ENCODE assay signal across 1 cellular context in genomic region chr5:7805379-7805778, GRCh38.
TF ChIP-seq lines count a peak whose summit lies in the region.

No MANE protein-coding gene starts in this region.

TF ChIP-seq in GM23338, 12 proteins besides CTCF, POLR2A, EP300 and RAD21 (continued from another document):
- TF ChIP-seq, protein P1, sequence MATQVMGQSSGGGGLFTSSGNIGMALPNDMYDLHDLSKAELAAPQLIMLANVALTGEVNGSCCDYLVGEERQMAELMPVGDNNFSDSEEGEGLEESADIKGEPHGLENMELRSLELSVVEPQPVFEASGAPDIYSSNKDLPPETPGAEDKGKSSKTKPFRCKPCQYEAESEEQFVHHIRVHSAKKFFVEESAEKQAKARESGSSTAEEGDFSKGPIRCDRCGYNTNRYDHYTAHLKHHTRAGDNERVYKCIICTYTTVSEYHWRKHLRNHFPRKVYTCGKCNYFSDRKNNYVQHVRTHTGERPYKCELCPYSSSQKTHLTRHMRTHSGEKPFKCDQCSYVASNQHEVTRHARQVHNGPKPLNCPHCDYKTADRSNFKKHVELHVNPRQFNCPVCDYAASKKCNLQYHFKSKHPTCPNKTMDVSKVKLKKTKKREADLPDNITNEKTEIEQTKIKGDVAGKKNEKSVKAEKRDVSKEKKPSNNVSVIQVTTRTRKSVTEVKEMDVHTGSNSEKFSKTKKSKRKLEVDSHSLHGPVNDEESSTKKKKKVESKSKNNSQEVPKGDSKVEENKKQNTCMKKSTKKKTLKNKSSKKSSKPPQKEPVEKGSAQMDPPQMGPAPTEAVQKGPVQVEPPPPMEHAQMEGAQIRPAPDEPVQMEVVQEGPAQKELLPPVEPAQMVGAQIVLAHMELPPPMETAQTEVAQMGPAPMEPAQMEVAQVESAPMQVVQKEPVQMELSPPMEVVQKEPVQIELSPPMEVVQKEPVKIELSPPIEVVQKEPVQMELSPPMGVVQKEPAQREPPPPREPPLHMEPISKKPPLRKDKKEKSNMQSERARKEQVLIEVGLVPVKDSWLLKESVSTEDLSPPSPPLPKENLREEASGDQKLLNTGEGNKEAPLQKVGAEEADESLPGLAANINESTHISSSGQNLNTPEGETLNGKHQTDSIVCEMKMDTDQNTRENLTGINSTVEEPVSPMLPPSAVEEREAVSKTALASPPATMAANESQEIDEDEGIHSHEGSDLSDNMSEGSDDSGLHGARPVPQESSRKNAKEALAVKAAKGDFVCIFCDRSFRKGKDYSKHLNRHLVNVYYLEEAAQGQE (IDR thresholded peaks at IDR 0.05; ENCODE audit: unreplicated experiment), result no peak
- TF ChIP-seq EZH2phosphoT487 (IDR thresholded peaks at IDR 0.05; ENCODE audit: unreplicated experiment) (no peak), JUNB (IDR thresholded peaks at IDR 0.05; ENCODE audit: unreplicated experiment) (no peak), CREB1 (CRISPR knock-in tag; IDR thresholded peaks at IDR 0.05; ENCODE audit: low read depth) (no peak)
- TF ChIP-seq, protein P2, sequence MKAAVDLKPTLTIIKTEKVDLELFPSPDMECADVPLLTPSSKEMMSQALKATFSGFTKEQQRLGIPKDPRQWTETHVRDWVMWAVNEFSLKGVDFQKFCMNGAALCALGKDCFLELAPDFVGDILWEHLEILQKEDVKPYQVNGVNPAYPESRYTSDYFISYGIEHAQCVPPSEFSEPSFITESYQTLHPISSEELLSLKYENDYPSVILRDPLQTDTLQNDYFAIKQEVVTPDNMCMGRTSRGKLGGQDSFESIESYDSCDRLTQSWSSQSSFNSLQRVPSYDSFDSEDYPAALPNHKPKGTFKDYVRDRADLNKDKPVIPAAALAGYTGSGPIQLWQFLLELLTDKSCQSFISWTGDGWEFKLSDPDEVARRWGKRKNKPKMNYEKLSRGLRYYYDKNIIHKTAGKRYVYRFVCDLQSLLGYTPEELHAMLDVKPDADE (IDR thresholded peaks at IDR 0.05), result no peak
